9 cellular contexts compared by ENCODE assay signal in the genomic region with DNA sequence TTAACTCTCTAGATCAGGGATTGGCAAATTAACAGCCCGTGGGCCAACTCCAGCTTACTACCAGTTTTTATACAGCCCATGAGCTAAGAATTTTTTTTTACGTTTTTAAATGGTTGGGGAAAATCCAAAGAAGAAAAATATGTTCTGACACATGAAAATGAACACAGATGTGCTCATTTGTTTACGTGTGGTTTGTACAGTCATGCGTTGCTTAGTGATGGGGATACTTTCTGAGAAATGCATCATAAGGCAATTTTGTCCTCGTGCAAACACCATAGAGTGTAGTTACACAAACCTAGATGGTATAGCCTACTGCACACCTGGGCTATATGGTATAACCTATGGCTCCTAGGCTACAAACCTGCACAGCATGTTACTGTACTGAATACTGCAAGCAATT. TPM values are rescaled to one million over a fixed set of nuclear protein-coding genes. Genes with fewer than 3 reads are reported as not detected.
DNase-seq lines count a peak whose midpoint lies in the region; ATAC-seq and TF ChIP-seq lines count a peak whose summit lies in the region.
"Had no signal": no experiment of that assay in that cellular context is flagged by ENCODE, and none has a peak within 500 bp of the region (broad histone marks: within the 10 kb centered on the region; RNA-seq: fewer than 3 reads in every experiment).

No MANE protein-coding gene starts in this region.

- H3K9me3 Mint-ChIP-seq in GM23338, result no peaks in the 10 kb centered on the region; the same call in 2 of the 3 replicates
- H3K9me3 Mint-ChIP-seq in immature natural killer cell, result no peaks in the 10 kb centered on the region

- H3K36me3 ChIP-seq in ACC112 (ENCODE audit: insufficient read depth, low read length) (no peaks in the 10 kb centered on the region), GM23338 (ENCODE audit: insufficient read depth) (no peaks in the 10 kb centered on the region)

- no peak overlapping the region for H3K27ac Mint-ChIP-seq in GM23338
- H3K27ac Mint-ChIP-seq in immature natural killer cell, result peak overlapping the region in 1 of 6 donors; percentile 25

- H3K4me1 Mint-ChIP-seq in GM23338, result no peaks in the 10 kb centered on the region
- H3K4me1 Mint-ChIP-seq in immature natural killer cell, result peaks cover 24 to 29% of the 10 kb centered on the region in 2 donors

- no peaks in the 10 kb centered on the region for H3K9me2 ChIP-seq in GM23338 (ENCODE audit: insufficient read depth)

- no peak for TF ChIP-seq POLR2A in lower leg skin (IDR thresholded peaks at IDR 0.05)

- no peaks in the 10 kb centered on the region for H3F3A ChIP-seq in GM23338 (replicated peaks; ENCODE audit: low read depth)

- H3K27me3 ChIP-seq in ACC112 (ENCODE audit: insufficient read depth, low read length) (no peaks in the 10 kb centered on the region), GM23338 (ENCODE audit: insufficient read depth) (no peaks in the 10 kb centered on the region)

- H3K4me3 Mint-ChIP-seq in GM23338, result no peak overlapping the region
- H3K4me3 Mint-ChIP-seq in immature natural killer cell, result no peak overlapping the region

- H3K4me2 ChIP-seq in GM23338, result no peak overlapping the region

- no peak overlapping the region for H2AFZ ChIP-seq in ACC112 (ENCODE audit: low read length, unreplicated experiment)
- H2AFZ ChIP-seq in GM23338, result no peak overlapping the region

- H3K27ac ChIP-seq in ACC112 (ENCODE audit: low read depth, low read length) (peak overlapping the region; percentile 72), GM23338 (ENCODE audit: low read depth) (no peak overlapping the region)

- ATAC-seq in GM18870 (IDR thresholded peaks at IDR 0.05; ENCODE audit: unreplicated experiment) (peak; percentile 75), HG03354 (IDR thresholded peaks at IDR 0.05; ENCODE audit: poor library complexity, severe bottlenecking, unreplicated experiment) (peak; percentile 86), GM23338 (no peak)

- H3K79me2 ChIP-seq in ACC112 (ENCODE audit: control insufficient read depth, insufficient read depth, low read length, unreplicated experiment) (no peaks in the 10 kb centered on the region), GM23338 (replicated peaks; ENCODE audit: insufficient read depth) (no peaks in the 10 kb centered on the region)

- H3K4me1 ChIP-seq in ACC112 (ENCODE audit: control insufficient read depth, insufficient read depth, low read length, unreplicated experiment) (peaks cover 15% of the 10 kb centered on the region), GM23338 (ENCODE audit: insufficient read depth) (no peaks in the 10 kb centered on the region)

- H3K27me3 Mint-ChIP-seq in GM23338 (ENCODE audit: insufficient read depth, low read depth, poor library complexity) (peaks cover 8% of the 10 kb centered on the region), immature natural killer cell (ENCODE audit: low read depth in 3 of 3) (peaks cover 0 to 5% (median 3%) of the 10 kb centered on the region in 3 donors)

- H4K20me1 ChIP-seq in GM23338 (replicated peaks; ENCODE audit: insufficient read depth), result no peaks in the 10 kb centered on the region

- DNase-seq in cardiac fibroblast (ENCODE audit: low read depth in 2 of 2) (peak; percentile 61 to 93), NCI-H446 (lab: John Stamatoyannopoulos, UW) (no peak), lower leg skin (ENCODE audit: low spot score in 2 of 2) (no peak), GM23338 (ENCODE audit: low spot score) (no peak), immature natural killer cell (no peak)

- intact Hi-C loops in lower leg skin (cut with DNase I; ENCODE audit: low total_unique reads), result no loop called here

- 40 to 41% methylated on average over 5 of the region's 5 CpGs for WGBS in lower leg skin, 2 donors

- H3K36me3 Mint-ChIP-seq in GM23338 (ENCODE audit: low read depth) (no peaks in the 10 kb centered on the region), immature natural killer cell (no peaks in the 10 kb centered on the region)

- TF ChIP-seq CTCF in cardiac fibroblast (IDR thresholded peaks at IDR 0.05; ENCODE audit: low read depth, low read length) (no peak), lower leg skin (IDR thresholded peaks at IDR 0.05) (no peak), GM23338 (conservative IDR thresholded peaks at IDR 0.05; ENCODE audit: low read depth in 2 of 2) (no peak)

- H3K4me3 ChIP-seq in ACC112 (ENCODE audit: low read depth, low read length) (no peak overlapping the region), cardiac fibroblast (replicated peaks in 1 of 2; ENCODE audit: low read depth in 2 of 2, low read length in 2 of 2) (no peak overlapping the region), lower leg skin (ENCODE audit: low read depth, poor library complexity, severe bottlenecking) (no peak overlapping the region), GM23338 (no peak overlapping the region)

TF ChIP-seq in GM23338, 12 proteins besides CTCF, POLR2A, EP300 and RAD21:
- no peak for TF ChIP-seq ZNF114 (CRISPR knock-in tag; IDR thresholded peaks at IDR 0.05)
- TF ChIP-seq NANOG (IDR thresholded peaks at IDR 0.05; ENCODE audit: borderline replicate concordance), result no peak
- no peak for TF ChIP-seq POLR2AphosphoS5 (IDR thresholded peaks at IDR 0.05; ENCODE audit: low read depth)
- TF ChIP-seq, protein P1, sequence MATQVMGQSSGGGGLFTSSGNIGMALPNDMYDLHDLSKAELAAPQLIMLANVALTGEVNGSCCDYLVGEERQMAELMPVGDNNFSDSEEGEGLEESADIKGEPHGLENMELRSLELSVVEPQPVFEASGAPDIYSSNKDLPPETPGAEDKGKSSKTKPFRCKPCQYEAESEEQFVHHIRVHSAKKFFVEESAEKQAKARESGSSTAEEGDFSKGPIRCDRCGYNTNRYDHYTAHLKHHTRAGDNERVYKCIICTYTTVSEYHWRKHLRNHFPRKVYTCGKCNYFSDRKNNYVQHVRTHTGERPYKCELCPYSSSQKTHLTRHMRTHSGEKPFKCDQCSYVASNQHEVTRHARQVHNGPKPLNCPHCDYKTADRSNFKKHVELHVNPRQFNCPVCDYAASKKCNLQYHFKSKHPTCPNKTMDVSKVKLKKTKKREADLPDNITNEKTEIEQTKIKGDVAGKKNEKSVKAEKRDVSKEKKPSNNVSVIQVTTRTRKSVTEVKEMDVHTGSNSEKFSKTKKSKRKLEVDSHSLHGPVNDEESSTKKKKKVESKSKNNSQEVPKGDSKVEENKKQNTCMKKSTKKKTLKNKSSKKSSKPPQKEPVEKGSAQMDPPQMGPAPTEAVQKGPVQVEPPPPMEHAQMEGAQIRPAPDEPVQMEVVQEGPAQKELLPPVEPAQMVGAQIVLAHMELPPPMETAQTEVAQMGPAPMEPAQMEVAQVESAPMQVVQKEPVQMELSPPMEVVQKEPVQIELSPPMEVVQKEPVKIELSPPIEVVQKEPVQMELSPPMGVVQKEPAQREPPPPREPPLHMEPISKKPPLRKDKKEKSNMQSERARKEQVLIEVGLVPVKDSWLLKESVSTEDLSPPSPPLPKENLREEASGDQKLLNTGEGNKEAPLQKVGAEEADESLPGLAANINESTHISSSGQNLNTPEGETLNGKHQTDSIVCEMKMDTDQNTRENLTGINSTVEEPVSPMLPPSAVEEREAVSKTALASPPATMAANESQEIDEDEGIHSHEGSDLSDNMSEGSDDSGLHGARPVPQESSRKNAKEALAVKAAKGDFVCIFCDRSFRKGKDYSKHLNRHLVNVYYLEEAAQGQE (IDR thresholded peaks at IDR 0.05; ENCODE audit: unreplicated experiment), result no peak
- no peak for TF ChIP-seq ZNF331 (CRISPR knock-in tag; IDR thresholded peaks at IDR 0.05; ENCODE audit: low read depth)
- no peak for TF ChIP-seq EZH2phosphoT487 (IDR thresholded peaks at IDR 0.05; ENCODE audit: unreplicated experiment)
- TF ChIP-seq CREB1 (CRISPR knock-in tag; IDR thresholded peaks at IDR 0.05; ENCODE audit: low read depth), result no peak
- TF ChIP-seq EZH2 (IDR thresholded peaks at IDR 0.05; ENCODE audit: low read depth, unreplicated experiment), result no peak

RNA-seq across cellular contexts. Expression of gene SMKR1, which starts 8.3 kb away (rescaled TPM):
- total RNA-seq in lower leg skin, result under 1 TPM in 2 of 4 donors, not detected in 2; 0.32 to 0.42 TPM
- 0.70 TPM in 1 of 2 replicates, not detected in the other for total RNA-seq in GM23338 (2014; rRNA removed; shearing (Covaris generic))
- polyA plus RNA-seq in GM23338 (2016; fragmentation: Nextera tagmentation; extraction: Ambion mirVana), result 1.7 and 2.1 TPM in 2 replicates
- polyA plus RNA-seq in immature natural killer cell, result 10 to 100 TPM; 18.1 to 25.8 (median 19.5) TPM
- total RNA-seq: epithelial cell of proximal tubule had no signal

RNA-seq across cellular contexts. Expression of gene STRIP2, which starts 59.8 kb away (rescaled TPM):
- total RNA-seq in lower leg skin, result 1 to 10 TPM in 2 of 4 donors, under 1 TPM in 2; 0.30 to 1.4 (median 0.79) TPM
- 7.4 and 10.6 TPM in 2 replicates for total RNA-seq in GM23338 (2014; rRNA removed; shearing (Covaris generic))
- 3.8 and 4.7 TPM in 2 replicates for polyA plus RNA-seq in GM23338 (2016; fragmentation: Nextera tagmentation; extraction: Ambion mirVana)
- polyA plus RNA-seq in immature natural killer cell, result under 1 TPM in 1 of 3 donors, not detected in 2; 0.25 TPM

Comparison
In these comparisons a context has a peak if more than half of its experiments do, and no peak if none do; other contexts are left out.
1. DNase-seq: peak in cardiac fibroblast (2 of 2); none in NCI-H446 (0 of 2), lower leg skin (0 of 2), GM23338 (single experiment) and immature natural killer cell (0 of 3).